Comparison of ENCODE assay signal across 8 cellular contexts in the genomic region with DNA sequence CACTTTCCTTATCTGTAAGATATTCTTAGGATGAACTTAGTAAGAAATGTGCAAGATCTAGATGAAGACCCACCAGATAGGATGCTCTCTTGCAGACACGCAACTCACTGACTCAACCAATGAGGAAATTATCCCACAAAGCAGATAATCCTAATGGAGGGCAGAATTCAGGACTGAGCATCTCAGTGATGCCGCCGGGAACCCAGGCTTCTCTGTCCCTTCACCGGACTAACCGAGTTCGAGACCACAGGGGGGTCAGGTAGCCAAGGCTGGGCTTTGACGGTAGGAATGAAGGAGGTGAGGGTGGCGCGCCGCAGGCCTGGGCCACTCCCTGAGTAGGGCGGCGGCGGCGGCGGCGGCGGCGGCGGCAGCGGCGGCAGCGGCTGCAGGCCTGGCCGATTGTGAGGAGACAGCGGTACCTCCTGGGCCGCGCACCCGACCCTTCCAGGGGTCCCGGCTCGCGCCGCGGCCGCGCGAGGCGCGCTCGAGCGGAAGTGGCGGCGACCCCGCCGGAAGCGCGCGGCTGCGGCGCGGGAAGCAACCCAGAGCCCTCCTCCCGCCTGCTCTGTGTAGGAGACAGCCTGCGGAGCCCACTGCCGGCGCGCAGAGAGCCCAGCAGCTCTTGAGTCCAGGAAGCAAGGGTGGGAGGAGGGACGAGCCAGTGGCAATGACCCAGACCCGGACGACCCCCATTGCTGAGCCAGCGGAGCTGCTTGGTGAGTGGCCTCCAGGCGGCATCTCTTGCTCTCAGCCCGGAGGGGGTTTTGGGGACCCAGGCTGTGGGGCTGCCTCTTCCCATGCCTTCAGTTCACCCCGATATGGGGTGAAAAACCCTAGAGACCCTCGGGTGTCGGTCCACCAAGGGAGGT. TPM values are rescaled to one million over a fixed set of nuclear protein-coding genes. Genes with fewer than 3 reads are reported as not detected.
DNase-seq lines count a peak whose midpoint lies in the region; ATAC-seq and TF ChIP-seq lines count a peak whose summit lies in the region.

A gene with protein sequence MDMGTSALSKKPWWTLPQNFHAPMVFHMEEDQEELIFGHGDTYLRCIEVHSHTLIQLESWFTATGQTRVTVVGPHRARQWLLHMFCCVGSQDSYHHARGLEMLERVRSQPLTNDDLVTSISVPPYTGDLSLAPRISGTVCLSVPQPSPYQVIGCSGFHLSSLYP (minus strand): TSS at position 496 of the 869 bp plus-strand sequence. CDS start 20,679 bp downstream, outside the sequence.

- no peaks in the 10 kb centered on the region for H3K9me3 Mint-ChIP-seq in CD4-positive, alpha-beta T cell
- no peaks in the 10 kb centered on the region for H3K9me3 Mint-ChIP-seq in stimulated activated naive CD8-positive, alpha-beta T cell treated with anti-CD3 and anti-CD28 coated beads, Interleukin-15, amount 100 ng/mL, for 72 hours

- no peaks in the 10 kb centered on the region for H3F3A ChIP-seq in neural cell (ENCODE audit: insufficient read depth, low read length, poor library complexity, severe bottlenecking)

- ATAC-seq in CD4-positive, alpha-beta T cell (ENCODE audit: poor library complexity), result peak; percentile 92
- peak; percentile 90 for ATAC-seq in HG03439 (IDR thresholded peaks at IDR 0.05; ENCODE audit: unreplicated experiment)
- peak; percentile 95 for ATAC-seq in stimulated activated naive CD8-positive, alpha-beta T cell treated with anti-CD3 and anti-CD28 coated beads, Interleukin-15, amount 100 ng/mL, for 72 hours

- POLR2A ChIA-PET in CD4-positive, alpha-beta T cell (lab: Charles Lee), result interaction anchor here (1.0 to 1.5 kb wide), 2 partner anchors 198 to 258 kb away, joined by 3 to 4 read pairs; a partner anchor contains a TSS

- H3K27me3 Mint-ChIP-seq in CD4-positive, alpha-beta T cell, result no peaks in the 10 kb centered on the region
- H3K27me3 Mint-ChIP-seq in stimulated activated naive CD8-positive, alpha-beta T cell treated with anti-CD3 and anti-CD28 coated beads, Interleukin-15, amount 100 ng/mL, for 72 hours, result no peaks in the 10 kb centered on the region

- H3K79me2 ChIP-seq in fibroblast of lung (ENCODE audit: control insufficient read depth, insufficient read depth, low read length) (peaks cover 12% of the 10 kb centered on the region), neural cell (replicated peaks; ENCODE audit: insufficient read depth, low read length) (no peaks in the 10 kb centered on the region)

- H3K4me1 Mint-ChIP-seq in CD4-positive, alpha-beta T cell (ENCODE audit: low read depth), result peaks cover 35% of the 10 kb centered on the region
- peaks cover 32% of the 10 kb centered on the region for H3K4me1 Mint-ChIP-seq in stimulated activated naive CD8-positive, alpha-beta T cell treated with anti-CD3 and anti-CD28 coated beads, Interleukin-15, amount 100 ng/mL, for 72 hours

- no peaks in the 10 kb centered on the region for H3K9me3 ChIP-seq in CD4-positive, alpha-beta T cell (ENCODE audit: control insufficient read depth, low read length)
- no peaks in the 10 kb centered on the region for H3K9me3 ChIP-seq in fibroblast of lung (ENCODE audit: control insufficient read depth, insufficient read depth, low read depth, low read length)
- no peaks in the 10 kb centered on the region for H3K9me3 ChIP-seq in neural cell (ENCODE audit: low read length)

- peak; percentile 24 for TF ChIP-seq RAD21 in neural cell (conservative IDR thresholded peaks at IDR 0.05)

- peak within 1 kb of the TSS; percentile 97 for H2AFZ ChIP-seq in fibroblast of lung (ENCODE audit: low read length)
- H2AFZ ChIP-seq in neural cell (ENCODE audit: low read depth, low read length), result peak within 1 kb of the TSS; percentile 56

- H3K36me3 ChIP-seq in fibroblast of lung (ENCODE audit: control insufficient read depth, insufficient read depth, low read length) (no peaks in the 10 kb centered on the region), neural cell (ENCODE audit: insufficient read depth, low read length) (no peaks in the 10 kb centered on the region)

- H3K36me3 Mint-ChIP-seq in CD4-positive, alpha-beta T cell (ENCODE audit: low read depth), result peaks cover 5% of the 10 kb centered on the region

- H3K4me3 ChIP-seq in fibroblast of lung (replicated peaks in 1 of 4; ENCODE audit: control extremely low read depth in 1 of 4, insufficient read depth in 1 of 4, low read depth in 3 of 4, low read length in 4 of 4), result peak within 1 kb of the TSS; percentile 68 to 87 (median 84)
- H3K4me3 ChIP-seq in neural cell (ENCODE audit: low read length), result peak within 1 kb of the TSS; percentile 73

- DNase-seq in CD4-positive, alpha-beta T cell, result peak; percentile 26 to 68 (median 44)
- peak; percentile 69 for DNase-seq in GM19238 (ENCODE audit: insufficient read length, low spot score)
- peak; percentile 48 to 56 for DNase-seq in NOMO-1 (lab: John Stamatoyannopoulos, UW; ENCODE audit: unreplicated experiment in 2 of 2)
- peak; percentile 64 for DNase-seq in activated T-cell treated with anti-CD3 and anti-CD28 coated beads, Interleukin-2, amount 50 U/mL, for 1 hour
- DNase-seq in fibroblast of lung (ENCODE audit: low read depth in 2 of 2), result peak; percentile 49 to 66
- peak; percentile 70 to 71 for DNase-seq in stimulated activated naive CD8-positive, alpha-beta T cell treated with anti-CD3 and anti-CD28 coated beads, Interleukin-15, amount 100 ng/mL, for 72 hours

- H3K4me3 Mint-ChIP-seq in CD4-positive, alpha-beta T cell, result peak within 1 kb of the TSS; percentile 81
- H3K4me3 Mint-ChIP-seq in stimulated activated naive CD8-positive, alpha-beta T cell treated with anti-CD3 and anti-CD28 coated beads, Interleukin-15, amount 100 ng/mL, for 72 hours, result peak within 1 kb of the TSS; percentile 94 to 96

- intact Hi-C loops in CD4-positive, alpha-beta T cell (cut with DNase I, micrococcal nuclease), result loop anchor here in 1 of 2 experiments (5.0 kb wide), 1 partner anchor 259 kb away; a partner anchor contains a TSS

- TF ChIP-seq EP300 in neural cell (conservative IDR thresholded peaks at IDR 0.05; ENCODE audit: poor library complexity, severe bottlenecking), result peak; percentile 23

- H3K9me2 ChIP-seq in neural cell (ENCODE audit: insufficient read depth, low read length), result no peaks in the 10 kb centered on the region

- peak within 1 kb of the TSS; percentile 77 for H3K4me2 ChIP-seq in fibroblast of lung (ENCODE audit: extremely low read depth, insufficient read depth, low read length)
- H3K4me2 ChIP-seq in neural cell (ENCODE audit: low read length), result peak within 1 kb of the TSS; percentile 39

- H3K9ac ChIP-seq in fibroblast of lung (ENCODE audit: insufficient read depth, low read length) (peak within 1 kb of the TSS; percentile 76), neural cell (ENCODE audit: low read length) (peak within 1 kb of the TSS; percentile 67)

- H3K4me1 ChIP-seq in fibroblast of lung (ENCODE audit: control insufficient read depth, extremely low read depth, insufficient read depth, low read length), result no peaks in the 10 kb centered on the region

- H3K27ac ChIP-seq in CD4-positive, alpha-beta T cell (ENCODE audit: low read depth, low read length), result peak within 1 kb of the TSS; percentile 38
- H3K27ac ChIP-seq in fibroblast of lung (ENCODE audit: insufficient read depth, low read length) (peak within 1 kb of the TSS; percentile 67), neural cell (ENCODE audit: low read length) (peak within 1 kb of the TSS; percentile 28)

- H3K27me3 ChIP-seq in CD4-positive, alpha-beta T cell (ENCODE audit: control insufficient read depth, insufficient read depth, low read length), result no peaks in the 10 kb centered on the region
- no peaks in the 10 kb centered on the region for H3K27me3 ChIP-seq in fibroblast of lung (ENCODE audit: control insufficient read depth, insufficient read depth, low read length)
- H3K27me3 ChIP-seq in neural cell (ENCODE audit: insufficient read depth, low read depth, low read length), result no peaks in the 10 kb centered on the region

- H3K27ac Mint-ChIP-seq in CD4-positive, alpha-beta T cell, result peak within 1 kb of the TSS; percentile 76
- peak within 1 kb of the TSS; percentile 98 for H3K27ac Mint-ChIP-seq in stimulated activated naive CD8-positive, alpha-beta T cell treated with anti-CD3 and anti-CD28 coated beads, Interleukin-15, amount 100 ng/mL, for 72 hours

- H4K20me1 ChIP-seq in fibroblast of lung (ENCODE audit: control insufficient read depth, extremely low read depth, insufficient read depth, low read length), result no peaks in the 10 kb centered on the region
- H4K20me1 ChIP-seq in neural cell (ENCODE audit: insufficient read depth), result no peaks in the 10 kb centered on the region

- no peak for TF ChIP-seq CTCF in CD4-positive, alpha-beta T cell (IDR thresholded peaks at IDR 0.05)
- peak; percentile 8 to 13 for TF ChIP-seq CTCF in fibroblast of lung (conservative IDR thresholded peaks at IDR 0.05 in 1 of 2, IDR thresholded peaks at IDR 0.05 in 1 of 2; ENCODE audit: low read depth in 1 of 2, low read length in 2 of 2)
- TF ChIP-seq CTCF in neural cell (IDR thresholded peaks at IDR 0.05; ENCODE audit: poor library complexity, severe bottlenecking), result peak; percentile 36

- CTCF ChIA-PET in CD4-positive, alpha-beta T cell (lab: Charles Lee), result interaction anchor here (1.2 kb wide), 1 partner anchor 22 kb away, joined by 5 read pairs; no protein-coding TSS in a partner anchor

RNA-seq across cellular contexts. Expression of the gene that starts here (rescaled TPM):
- 1 to 10 TPM in 1 of 2 experiments, under 1 TPM in 1; 0.71 to 1.2 TPM for total RNA-seq in CD4-positive, alpha-beta T cell
- total RNA-seq in fibroblast of lung, result 5.1 and 5.6 TPM in 2 replicates
- polyA plus RNA-seq in fibroblast of lung (5.3 and 7.0 TPM in 2 replicates), neural cell (1.5 and 2.5 TPM in 2 replicates)
- polyA plus RNA-seq in fibroblast of lung (2012), result 4.6 and 6.6 TPM in 2 replicates
- polyA minus RNA-seq in fibroblast of lung (ENCODE audit: low replicate concordance) (11.7 and 13.4 TPM in 2 replicates), neural cell (0.97 TPM in 1 of 2 replicates, not detected in the other)

Comparison
In these comparisons a context has a peak if more than half of its experiments do, and no peak if none do; other contexts are left out.
1. Peak in every context shown above with its lines: DNase-seq, ATAC-seq, H3K4me3 ChIP-seq and H3K27ac ChIP-seq.